Comparison of ENCODE assay signal across 19 cellular contexts in genomic region chr16:46695937-46696336, GRCh38. TPM values are rescaled to one million over a fixed set of nuclear protein-coding genes. Genes with fewer than 3 reads are reported as not detected.
DNase-seq lines count a peak whose midpoint lies in the region; ATAC-seq and TF ChIP-seq lines count a peak whose summit lies in the region.
"Had no signal": no experiment of that assay in that cellular context is flagged by ENCODE, and none has a peak within 500 bp of the region (broad histone marks: within the 10 kb centered on the region; RNA-seq: fewer than 3 reads in every experiment).

No MANE protein-coding gene starts in this region.

- H3K9me3 ChIP-seq in cardiac muscle cell (ENCODE audit: low read depth) (no peaks in the 10 kb centered on the region), heart right ventricle (no peaks in the 10 kb centered on the region), right cardiac atrium (ENCODE audit: control insufficient read depth, low read length) (no peaks in the 10 kb centered on the region)
- H3K9me3 ChIP-seq: A549; BLaER1 treated with 17β-estradiol and CSF1 and Interleukin-3, amounts not matched to agents 10 nM and 100 nM; Caco-2 had no signal

- no peaks in the 10 kb centered on the region for H3K27me3 ChIP-seq in cardiac muscle cell
- H3K27me3 ChIP-seq in heart right ventricle = no peaks in the 10 kb centered on the region
- H3K27me3 ChIP-seq in right cardiac atrium (ENCODE audit: control insufficient read depth, insufficient read depth) = no peaks in the 10 kb centered on the region
- H3K27me3 ChIP-seq: BLaER1 treated with 17β-estradiol and CSF1 and Interleukin-3, amounts not matched to agents 10 nM and 100 nM had no signal

- H3K36me3 ChIP-seq in cardiac muscle cell = peaks cover 15% of the 10 kb centered on the region
- H3K36me3 ChIP-seq in heart right ventricle = peaks cover 0 to 23% (median 0%) of the 10 kb centered on the region in 9 donors

- H3K27ac ChIP-seq in cardiac muscle cell = peak overlapping the region; percentile 86
- peak overlapping the region in 7 of 10 donors; percentile 5 to 63 (median 45) for H3K27ac ChIP-seq in heart right ventricle
- H3K27ac ChIP-seq in right cardiac atrium (ENCODE audit: low read length) = peak overlapping the region; percentile 75
- H3K27ac ChIP-seq: A549; BLaER1 treated with 17β-estradiol and CSF1 and Interleukin-3, amounts not matched to agents 10 nM and 100 nM; C4-2B had no signal

- H3K4me3 ChIP-seq in cardiac muscle cell = no peak overlapping the region
- H3K4me3 ChIP-seq in heart right ventricle = no peak overlapping the region
- no peak overlapping the region for H3K4me3 ChIP-seq in right cardiac atrium (ENCODE audit: low read length)
- H3K4me3 ChIP-seq: A549; BLaER1 treated with 17β-estradiol and CSF1 and Interleukin-3, amounts not matched to agents 10 nM and 100 nM; GM12878 had no signal

- intact Hi-C loops in Right ventricle myocardium superior (cut with DNase I) (no loop called here), heart right ventricle (cut with DNase I) (loop anchor here in 2 of 10 donors (10.0 kb wide), 2 partner anchors 49 to 99 kb away; partner anchors contain the start of gene MYLK3 (in 1 of the 2)), left ventricle myocardium superior (cut with micrococcal nuclease) (no loop called here), right cardiac atrium (cut with DNase I) (no loop called here)

- WGBS in heart right ventricle, 2 donors = 52 to 69% methylated on average over 5 of the region's 5 CpGs
- 71% methylated on average over 5 of the region's 5 CpGs for WGBS in right cardiac atrium

- DNase-seq in cardiac muscle cell (ENCODE audit: low read depth in 1 of 2, low spot score in 1 of 2) = no peak
- DNase-seq in Right ventricle myocardium superior = no peak
- no peak for DNase-seq in heart right ventricle
- DNase-seq in left ventricle myocardium superior = no peak
- no peak for DNase-seq in right cardiac atrium
- no peak for DNase-seq in 8988T
- no peak for DNase-seq in T1000 (lab: John Stamatoyannopoulos, UW)
- DNase-seq: AML-193; Caco-2; Calu3; CD4-positive, alpha-beta T cell; CD8-positive, alpha-beta T cell; DMS79 treated with DMSO at 0.1 percent for 48 hours; GF-D8 had no signal

- ATAC-seq in Right ventricle myocardium superior (ENCODE audit: poor library complexity) (no peak), heart right ventricle (peak in 4 of 8 donors; percentile 30 to 55 (median 34)), left ventricle myocardium superior (peak; percentile 37), right cardiac atrium (peak; percentile 20 to 43), GM19452 (IDR thresholded peaks at IDR 0.05; ENCODE audit: unreplicated experiment) (no peak)
- ATAC-seq: A549; CD8-positive, alpha-beta T cell; GM12878 had no signal

- TF ChIP-seq CTCF in cardiac muscle cell (IDR thresholded peaks at IDR 0.05; ENCODE audit: low read depth, low read length) (no peak), heart right ventricle (IDR thresholded peaks at IDR 0.05) (no peak)

- H3K4me1 ChIP-seq in cardiac muscle cell (ENCODE audit: low read depth) (peaks cover 38% of the 10 kb centered on the region), heart right ventricle (peaks cover 0 to 29% (median 8%) of the 10 kb centered on the region in 9 donors), right cardiac atrium (ENCODE audit: control insufficient read depth, insufficient read depth, low read length) (no peaks in the 10 kb centered on the region)

RNA-seq across cellular contexts. Expression of gene ORC6, which starts 6.5 kb away (rescaled TPM):
- total RNA-seq in cardiac muscle cell = 19.1 and 32.6 TPM in 2 replicates
- 35.5 and 59.3 TPM in 2 replicates for polyA plus RNA-seq in cardiac muscle cell
- total RNA-seq in Right ventricle myocardium superior = 1.9 TPM
- 1 to 10 TPM in 8 of 10 donors, under 1 TPM in 2; 0.56 to 2.7 (median 1.9) TPM for total RNA-seq in heart right ventricle
- polyA plus RNA-seq in heart right ventricle = 1 to 10 TPM; 2.5 TPM
- 1.3 TPM for total RNA-seq in left ventricle myocardium superior
- total RNA-seq in right cardiac atrium = 1 to 10 TPM; 2.5 to 7.2 (median 4.6) TPM
- polyA plus RNA-seq in right cardiac atrium = 3.1 TPM

RNA-seq across cellular contexts. Expression of gene VPS35, which starts 7.0 kb away (rescaled TPM):
- total RNA-seq in cardiac muscle cell (58.9 and 63.2 TPM in 2 replicates), Right ventricle myocardium superior (89.0 TPM), heart right ventricle (100 to 1,000 TPM in 1 of 10 donors, 10 to 100 TPM in 9; 73.9 to 106 (median 91.3) TPM), left ventricle myocardium superior (89.2 TPM), right cardiac atrium (10 to 100 TPM; 77.5 to 94.2 (median 84.9) TPM)
- polyA plus RNA-seq in cardiac muscle cell (111 and 146 TPM in 2 replicates), heart right ventricle (10 to 100 TPM; 12.7 to 36.7 TPM), right cardiac atrium (26.7 TPM)

RNA-seq across cellular contexts. Expression of gene MYLK3, which starts 52.2 kb away (rescaled TPM):
- total RNA-seq in cardiac muscle cell (203 and 211 TPM in 2 replicates), Right ventricle myocardium superior (304 TPM), heart right ventricle (100 to 1,000 TPM; 220 to 458 (median 262) TPM), left ventricle myocardium superior (274 TPM), right cardiac atrium (100 to 1,000 TPM; 285 to 543 (median 321) TPM)
- polyA plus RNA-seq in cardiac muscle cell (57.5 and 57.8 TPM in 2 replicates), heart right ventricle (10 to 100 TPM; 63.5 to 69.5 TPM), right cardiac atrium (143 TPM)
- total RNA-seq: CD8-positive, alpha-beta T cell had no signal

Comparison
In these comparisons a context has a peak if more than half of its experiments do, and no peak if none do; other contexts are left out.
1. ATAC-seq: peak in left ventricle myocardium superior (single experiment) and right cardiac atrium (2 of 2); none in Right ventricle myocardium superior (single experiment) and GM19452 (single experiment).
2. Peak in every context shown above with its lines, with median percentiles within 50 percentile points of each other: H3K27ac ChIP-seq.